ENCODE assay signal across 8 cellular contexts in the genomic region with DNA sequence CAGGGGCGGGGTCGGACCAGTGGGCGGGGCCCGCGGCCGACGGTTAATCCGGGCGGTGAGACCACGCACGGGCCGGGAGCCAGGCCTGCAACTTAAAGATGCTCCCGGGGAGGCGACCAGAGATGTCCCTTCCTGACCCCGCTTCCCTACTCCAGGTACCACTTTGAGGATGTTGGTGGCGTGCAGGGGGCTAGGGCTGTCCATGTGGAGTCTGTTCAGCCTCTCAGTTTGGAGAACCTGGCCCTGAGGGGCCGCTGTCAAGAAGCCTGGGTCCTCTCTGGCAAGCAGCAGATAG. TPM values are rescaled to one million over a fixed set of nuclear protein-coding genes. Genes with fewer than 3 reads are reported as not detected.
DNase-seq lines count a peak whose midpoint lies in the region; ATAC-seq and TF ChIP-seq lines count a peak whose summit lies in the region.

No MANE protein-coding gene starts in this region.

- peak overlapping the region; percentile 97 for H3K4me3 Mint-ChIP-seq in activated T-helper 2 cell treated with anti-CD3 and anti-CD28 coated beads, Interferon-gamma antibody, Interleukin-2, Interleukin-4, amounts not matched to agents 10 μg/mL and 5 μg/mL and 100 μg/mL, durations not matched to agents 14 hours and 24 hours and 36 hours (ENCODE audit: low read depth)
- peak overlapping the region; percentile 91 to 98 for H3K4me3 Mint-ChIP-seq in stimulated activated naive B cell treated with anti-CD40 and anti-IgM and Interleukin-4, amounts not matched to agents 10 μg/mL and 1 μg/mL and 100 μg/mL, for 72 hours

- H3K4me1 Mint-ChIP-seq in activated T-helper 2 cell treated with anti-CD3 and anti-CD28 coated beads, Interferon-gamma antibody, Interleukin-2, Interleukin-4, amounts not matched to agents 10 μg/mL and 5 μg/mL and 100 μg/mL, durations not matched to agents 14 hours and 24 hours and 36 hours (ENCODE audit: low read depth) = peaks cover 47% of the 10 kb centered on the region
- peaks cover 39 to 61% of the 10 kb centered on the region in 2 donors for H3K4me1 Mint-ChIP-seq in stimulated activated naive B cell treated with anti-CD40 and anti-IgM and Interleukin-4, amounts not matched to agents 10 μg/mL and 1 μg/mL and 100 μg/mL, for 72 hours

- peak overlapping the region; percentile 74 to 86 (median 81) for H3K4me3 ChIP-seq in BLaER1 treated with 17β-estradiol and CSF1 and Interleukin-3, amounts not matched to agents 10 nM and 100 nM
- peak overlapping the region; percentile 65 for H3K4me3 ChIP-seq in HFF-Myc (replicated peaks; ENCODE audit: low read depth, low read length)
- H3K4me3 ChIP-seq in iPS-15b (ENCODE audit: low read depth, low read length) = peak overlapping the region; percentile 92

- H4K20me1 ChIP-seq in BLaER1 treated with 17β-estradiol and CSF1 and Interleukin-3, amounts not matched to agents 10 nM and 100 nM = peaks cover 0 to 7% (median 0%) of the 10 kb centered on the region in 11 experiments; a peak in 1 of 22 replicates

- TF ChIP-seq CTCF in HFF-Myc (IDR thresholded peaks at IDR 0.05; ENCODE audit: low read depth, low read length, missing control alignments) = no peak

- no peaks in the 10 kb centered on the region for H3K9me3 Mint-ChIP-seq in activated T-helper 2 cell treated with anti-CD3 and anti-CD28 coated beads, Interferon-gamma antibody, Interleukin-2, Interleukin-4, amounts not matched to agents 10 μg/mL and 5 μg/mL and 100 μg/mL, durations not matched to agents 14 hours and 24 hours and 36 hours
- H3K9me3 Mint-ChIP-seq in stimulated activated naive B cell treated with anti-CD40 and anti-IgM and Interleukin-4, amounts not matched to agents 10 μg/mL and 1 μg/mL and 100 μg/mL, for 72 hours = no peaks in the 10 kb centered on the region

- H3K27ac ChIP-seq in BLaER1 treated with 17β-estradiol and CSF1 and Interleukin-3, amounts not matched to agents 10 nM and 100 nM = peak overlapping the region; percentile 81 to 95 (median 86)

- H3K4me2 ChIP-seq in BLaER1 treated with 17β-estradiol and CSF1 and Interleukin-3, amounts not matched to agents 10 nM and 100 nM = peak overlapping the region; percentile 86 to 100 (median 97)

- H3K36me3 Mint-ChIP-seq in activated T-helper 2 cell treated with anti-CD3 and anti-CD28 coated beads, Interferon-gamma antibody, Interleukin-2, Interleukin-4, amounts not matched to agents 10 μg/mL and 5 μg/mL and 100 μg/mL, durations not matched to agents 14 hours and 24 hours and 36 hours (ENCODE audit: low read depth) = peaks cover 21% of the 10 kb centered on the region
- peaks cover 2 to 17% of the 10 kb centered on the region in 2 donors for H3K36me3 Mint-ChIP-seq in stimulated activated naive B cell treated with anti-CD40 and anti-IgM and Interleukin-4, amounts not matched to agents 10 μg/mL and 1 μg/mL and 100 μg/mL, for 72 hours

- no peak for ATAC-seq in stimulated activated naive B cell treated with anti-CD40 and anti-IgM and Interleukin-4, amounts not matched to agents 10 μg/mL and 1 μg/mL and 100 μg/mL, for 72 hours (replicated peaks)
- no peak for ATAC-seq in GM21529 (IDR thresholded peaks at IDR 0.05; ENCODE audit: unreplicated experiment)

- no peaks in the 10 kb centered on the region for H3K9me3 ChIP-seq in BLaER1 treated with 17β-estradiol and CSF1 and Interleukin-3, amounts not matched to agents 10 nM and 100 nM (replicated peaks in 1 of 11)
- no peaks in the 10 kb centered on the region for H3K9me3 ChIP-seq in iPS-15b (ENCODE audit: control insufficient read depth, insufficient read depth, low read length)

- peak overlapping the region; percentile 81 to 95 (median 88) for H3K9ac ChIP-seq in BLaER1 treated with 17β-estradiol and CSF1 and Interleukin-3, amounts not matched to agents 10 nM and 100 nM
- H3K9ac ChIP-seq in iPS-15b (ENCODE audit: low read depth, low read length) = peak overlapping the region; percentile 81

- H3K4me1 ChIP-seq in BLaER1 treated with 17β-estradiol and CSF1 and Interleukin-3, amounts not matched to agents 10 nM and 100 nM = peaks cover 46 to 59% (median 52%) of the 10 kb centered on the region in 10 experiments
- H3K4me1 ChIP-seq in iPS-15b (ENCODE audit: control insufficient read depth, insufficient read depth, low read length) = no peaks in the 10 kb centered on the region

- H3K27me3 Mint-ChIP-seq in activated T-helper 2 cell treated with anti-CD3 and anti-CD28 coated beads, Interferon-gamma antibody, Interleukin-2, Interleukin-4, amounts not matched to agents 10 μg/mL and 5 μg/mL and 100 μg/mL, durations not matched to agents 14 hours and 24 hours and 36 hours (ENCODE audit: low read depth) = no peaks in the 10 kb centered on the region
- H3K27me3 Mint-ChIP-seq in stimulated activated naive B cell treated with anti-CD40 and anti-IgM and Interleukin-4, amounts not matched to agents 10 μg/mL and 1 μg/mL and 100 μg/mL, for 72 hours = no peaks in the 10 kb centered on the region

- DNase-seq in HFF-Myc (ENCODE audit: extremely low read depth, low read depth) (no peak), SW480 (ENCODE audit: low spot score) (no peak), NCI-H2107 treated with DMSO at 0.1 percent for 48 hours (lab: John Stamatoyannopoulos, UW; ENCODE audit: unreplicated experiment) (no peak)
- DNase-seq in activated T-helper 2 cell treated with anti-CD3 and anti-CD28 coated beads, Interferon-gamma antibody, Interleukin-2, Interleukin-4, amounts not matched to agents 10 μg/mL and 5 μg/mL and 100 μg/mL, durations not matched to agents 14 hours and 24 hours and 36 hours (ENCODE audit: low spot score) = no peak
- no peak for DNase-seq in stimulated activated naive B cell treated with anti-CD40 and anti-IgM and Interleukin-4, amounts not matched to agents 10 μg/mL and 1 μg/mL and 100 μg/mL, for 72 hours

- intact Hi-C loops in activated T-helper 2 cell treated with anti-CD3 and anti-CD28 coated beads, Interferon-gamma antibody, Interleukin-2, Interleukin-4, amounts not matched to agents 10 μg/mL and 5 μg/mL and 100 μg/mL, durations not matched to agents 14 hours and 24 hours and 36 hours (cut with micrococcal nuclease) = loop anchor here (5.0 kb wide), 1 partner anchor 97 kb away; the partner anchor contains the start of gene BORCS6

- peaks cover 0 to 15% (median 0%) of the 10 kb centered on the region in 11 experiments; a peak in 2 of 22 replicates for H3K36me3 ChIP-seq in BLaER1 treated with 17β-estradiol and CSF1 and Interleukin-3, amounts not matched to agents 10 nM and 100 nM
- H3K36me3 ChIP-seq in iPS-15b (ENCODE audit: control insufficient read depth, insufficient read depth, low read length) = peaks cover 2% of the 10 kb centered on the region

- no peaks in the 10 kb centered on the region for H3K27me3 ChIP-seq in BLaER1 treated with 17β-estradiol and CSF1 and Interleukin-3, amounts not matched to agents 10 nM and 100 nM
- no peaks in the 10 kb centered on the region for H3K27me3 ChIP-seq in iPS-15b (ENCODE audit: control insufficient read depth, insufficient read depth, low read length)

- peak overlapping the region; percentile 92 for H3K27ac Mint-ChIP-seq in activated T-helper 2 cell treated with anti-CD3 and anti-CD28 coated beads, Interferon-gamma antibody, Interleukin-2, Interleukin-4, amounts not matched to agents 10 μg/mL and 5 μg/mL and 100 μg/mL, durations not matched to agents 14 hours and 24 hours and 36 hours
- peak overlapping the region; percentile 99 for H3K27ac Mint-ChIP-seq in stimulated activated naive B cell treated with anti-CD40 and anti-IgM and Interleukin-4, amounts not matched to agents 10 μg/mL and 1 μg/mL and 100 μg/mL, for 72 hours

RNA-seq across cellular contexts. Expression of gene RANGRF, which starts 0.6 kb away (rescaled TPM):
- 61.4 and 64.1 TPM in 2 replicates for total RNA-seq in activated T-helper 2 cell treated with anti-CD3 and anti-CD28 coated beads, Interferon-gamma antibody, Interleukin-2, Interleukin-4, amounts not matched to agents 10 μg/mL and 5 μg/mL and 100 μg/mL, durations not matched to agents 14 hours and 24 hours and 36 hours

RNA-seq across cellular contexts. Expression of gene SLC25A35, which starts 6.2 kb away (rescaled TPM):
- total RNA-seq in activated T-helper 2 cell treated with anti-CD3 and anti-CD28 coated beads, Interferon-gamma antibody, Interleukin-2, Interleukin-4, amounts not matched to agents 10 μg/mL and 5 μg/mL and 100 μg/mL, durations not matched to agents 14 hours and 24 hours and 36 hours = 6.8 and 7.4 TPM in 2 replicates

RNA-seq across cellular contexts. Expression of gene ARHGEF15, which starts 21.0 kb away (rescaled TPM):
- not detected in 2 replicates for total RNA-seq in activated T-helper 2 cell treated with anti-CD3 and anti-CD28 coated beads, Interferon-gamma antibody, Interleukin-2, Interleukin-4, amounts not matched to agents 10 μg/mL and 5 μg/mL and 100 μg/mL, durations not matched to agents 14 hours and 24 hours and 36 hours

RNA-seq across cellular contexts. Expression of gene PFAS, which starts 40.0 kb away (rescaled TPM):
- total RNA-seq in activated T-helper 2 cell treated with anti-CD3 and anti-CD28 coated beads, Interferon-gamma antibody, Interleukin-2, Interleukin-4, amounts not matched to agents 10 μg/mL and 5 μg/mL and 100 μg/mL, durations not matched to agents 14 hours and 24 hours and 36 hours = 165 and 174 TPM in 2 replicates

RNA-seq across cellular contexts. Expression of gene CTC1, which starts 41.2 kb away (rescaled TPM):
- 76.7 and 81.0 TPM in 2 replicates for total RNA-seq in activated T-helper 2 cell treated with anti-CD3 and anti-CD28 coated beads, Interferon-gamma antibody, Interleukin-2, Interleukin-4, amounts not matched to agents 10 μg/mL and 5 μg/mL and 100 μg/mL, durations not matched to agents 14 hours and 24 hours and 36 hours
